Comparison of ENCODE assay signal across 6 cellular contexts in the genomic region with DNA sequence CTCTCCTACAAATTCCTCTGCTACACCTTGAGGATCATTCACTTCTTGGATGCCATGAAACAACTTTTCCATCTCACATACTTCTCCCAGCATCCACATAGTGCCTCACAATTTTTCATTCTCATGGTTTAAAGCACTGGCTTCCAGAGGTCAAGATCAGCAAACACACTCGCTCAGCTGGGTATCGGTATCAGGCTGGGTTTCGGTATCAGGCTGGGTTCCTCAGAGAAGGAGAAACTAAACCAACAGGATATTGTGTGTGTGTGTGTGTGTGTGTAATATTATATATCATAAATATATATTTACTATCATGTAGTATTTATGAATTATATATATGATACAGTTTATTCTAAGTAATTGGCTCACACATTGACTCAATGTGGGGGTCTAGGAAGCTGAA. TPM values are rescaled to one million over a fixed set of nuclear protein-coding genes. Genes with fewer than 3 reads are reported as not detected.
"Had no signal": no experiment of that assay in that cellular context is flagged by ENCODE, and none has a peak within 500 bp of the region (broad histone marks: within the 10 kb centered on the region; RNA-seq: fewer than 3 reads in every experiment).

A gene (minus strand): TSS at position 99 of the 400 bp plus-strand sequence. CDS start 624 bp downstream, outside the sequence.

RNA-seq across cellular contexts. Expression of the gene that starts here (rescaled TPM):
- total RNA-seq: GM23248, GM23338, H1, H7, H9, HFFc6 had no signal
- polyA plus RNA-seq: GM23248, GM23338, H1 had no signal
